Comparison of ENCODE assay signal across 19 cellular contexts in the genomic region with DNA sequence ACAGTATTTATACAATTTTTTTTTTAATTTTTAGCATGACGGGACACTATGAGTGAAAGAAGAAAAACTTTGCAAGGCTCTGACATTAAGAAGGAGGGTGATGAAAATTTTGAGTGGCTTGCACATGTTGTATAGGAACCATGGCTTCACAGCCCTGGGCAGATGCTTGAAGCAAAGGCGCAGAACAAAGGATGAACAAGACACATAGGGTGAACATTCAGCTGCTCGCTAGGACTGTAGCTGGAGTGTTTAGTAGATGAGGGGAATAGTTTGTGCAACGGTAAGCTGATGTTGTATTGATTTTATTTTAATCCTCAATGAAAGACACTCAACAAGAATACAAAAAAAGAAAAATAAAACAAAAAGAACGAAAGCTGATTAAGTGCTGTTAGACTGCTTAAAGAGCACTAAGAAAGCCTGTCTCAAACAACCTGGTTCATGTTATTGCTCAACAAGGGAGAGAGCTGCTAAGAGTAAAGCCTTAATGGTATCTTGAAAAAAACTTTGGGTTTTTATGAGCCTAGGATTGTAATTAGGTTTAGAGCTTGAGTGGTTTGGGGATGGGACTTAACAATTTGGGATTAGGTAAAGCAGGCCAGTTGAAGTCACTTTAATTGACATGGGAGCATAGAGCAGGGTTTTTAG.
"Had no signal": no experiment of that assay in that cellular context is flagged by ENCODE, and none has a peak within 500 bp of the region (broad histone marks: within the 10 kb centered on the region; RNA-seq: fewer than 3 reads in every experiment).

No MANE protein-coding gene starts in this region.

- H3K4me1 ChIP-seq: ascending aorta, breast epithelium, gastrocnemius medialis, heart left ventricle, left lung, prostate gland, right atrium auricular region, tibial artery had no signal

- DNase-seq: activated CD4-positive, alpha-beta T cell treated with anti-CD3 and anti-CD28 coated beads for 1 hour; activated CD8-positive, alpha-beta memory T cell treated with anti-CD3 and anti-CD28 coated beads for 24 hours; activated CD8-positive, alpha-beta memory T cell treated with anti-CD3 and anti-CD28 coated beads, Interleukin-2, amount 50 U/mL, for 48 hours; activated effector memory CD4-positive, alpha-beta T cell treated with anti-CD3 and anti-CD28 coated beads, Interleukin-2, amount 50 U/mL, for 16 hours; activated naive CD4-positive, alpha-beta T cell treated with anti-CD3 and anti-CD28 coated beads, Interleukin-2, amount 50 U/mL, for 16 hours; activated T-cell treated with anti-CD3 and anti-CD28 coated beads, Interleukin-2, amount 50 U/mL, for 48 hours; gastrocnemius medialis; heart left ventricle; left lung; mammary epithelial cell; stimulated activated CD4-positive, alpha-beta T cell treated with anti-CD3 and anti-CD28 coated beads, Interleukin-2, amount 100 ng/mL, for 24 hours; stimulated activated naive CD4-positive, alpha-beta T cell treated with Interleukin-2 at 50 U/mL for 16 hours; T1000; tibial artery had no signal

- H3K27me3 ChIP-seq: ascending aorta, breast epithelium, gastrocnemius medialis, heart left ventricle, left lung, right atrium auricular region, tibial artery had no signal

- ATAC-seq: gastrocnemius medialis, heart left ventricle, left lung had no signal

- H3K27ac ChIP-seq: ascending aorta, breast epithelium, coronary artery, gastrocnemius medialis, heart left ventricle, left lung, prostate gland, right atrium auricular region, tibial artery had no signal

- H3K4me3 ChIP-seq: ascending aorta, breast epithelium, coronary artery, gastrocnemius medialis, heart left ventricle, left lung, prostate gland, right atrium auricular region, tibial artery had no signal

- H3K36me3 ChIP-seq: ascending aorta, breast epithelium, gastrocnemius medialis, heart left ventricle, left lung, prostate gland, right atrium auricular region, tibial artery had no signal

- H3K9me3 ChIP-seq: ascending aorta, breast epithelium, gastrocnemius medialis, heart left ventricle, left lung, prostate gland, tibial artery had no signal
